In the genomic region with DNA sequence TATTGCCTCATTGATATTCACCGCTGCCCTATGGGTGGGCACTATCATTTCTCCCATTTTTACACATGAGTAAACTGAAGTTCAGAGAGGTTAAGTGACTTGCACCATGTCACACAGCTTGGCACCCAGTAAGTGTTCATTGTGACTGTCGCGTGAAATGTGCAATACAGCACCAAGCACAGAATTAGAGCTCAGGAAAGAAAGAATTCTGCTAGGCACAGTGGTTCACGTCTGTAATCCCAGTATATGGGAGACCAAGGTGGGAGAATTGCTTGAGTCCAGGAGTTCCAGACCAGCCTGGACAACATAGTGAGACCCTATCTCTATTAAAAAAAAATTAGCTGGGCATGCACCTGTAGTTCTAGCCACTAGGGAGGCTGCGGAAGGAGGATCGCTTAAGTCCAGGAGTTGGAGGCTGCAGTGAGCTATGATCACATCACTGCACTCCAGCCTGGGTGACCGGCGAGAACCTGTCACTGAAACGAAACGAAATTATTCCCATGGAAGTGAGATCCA, we compare ENCODE assay signal across 24 cellular contexts. TPM values are rescaled to one million over a fixed set of nuclear protein-coding genes. Genes with fewer than 3 reads are reported as not detected.
DNase-seq lines count a peak whose midpoint lies in the region; ATAC-seq, FAIRE-seq and TF ChIP-seq lines count a peak whose summit lies in the region.
"Had no signal": no experiment of that assay in that cellular context is flagged by ENCODE, and none has a peak within 500 bp of the region (broad histone marks: within the 10 kb centered on the region; RNA-seq: fewer than 3 reads in every experiment).

No MANE protein-coding gene starts in this region.

- no peak for DNase-seq in chondrocyte (ENCODE audit: low spot score)
- no peak for DNase-seq in kidney
- no peak for DNase-seq in stomach
- DNase-seq in activated T-helper 2 cell treated with anti-CD3 and anti-CD28 coated beads, Interferon-gamma antibody, Interleukin-2, Interleukin-4, amounts not matched to agents 10 μg/mL and 5 μg/mL and 100 μg/mL, durations not matched to agents 14 hours and 24 hours and 36 hours (ENCODE audit: low spot score), result no peak
- no peak for DNase-seq in activated effector memory CD4-positive, alpha-beta T cell treated with Interleukin-2 at 50 U/mL for 16 hours
- DNase-seq in PC-3, result no peak
- DNase-seq: activated CD8-positive, alpha-beta T cell treated with anti-CD3 and anti-CD28 coated beads for 36 hours; CD8-positive, alpha-beta memory T cell; central memory CD4-positive, alpha-beta T cell; DMS79 treated with DMSO at 0.1 percent for 48 hours; effector memory CD4-positive, alpha-beta T cell; heart right ventricle; kidney glomerular epithelial cell; NCI-H2029 treated with DMSO at 0.1 percent for 48 hours; NCI-H510A treated with DMSO at 0.1 percent for 48 hours; occipital lobe; SIG-M5; stimulated activated naive B cell treated with anti-CD40 and anti-IgM and Interleukin-4, amounts not matched to agents 10 μg/mL and 1 μg/mL and 100 μg/mL, for 72 hours; T-helper 2 cell; upper lobe of right lung had no signal

- H3K36me3 ChIP-seq in HUES48 (ENCODE audit: control insufficient read depth, insufficient read depth, low read length) (no peaks in the 10 kb centered on the region), kidney (ENCODE audit: control insufficient read depth in 1 of 2, insufficient read depth in 2 of 2, low read length in 2 of 2) (peaks cover 0 to 3% of the 10 kb centered on the region in 2 donors), stomach (no peaks in the 10 kb centered on the region), PC-3 (ENCODE audit: low read depth, low read length) (no peaks in the 10 kb centered on the region)
- H3K36me3 ChIP-seq: adrenal gland, heart right ventricle, upper lobe of right lung had no signal

- ATAC-seq in PC-3, result no peak
- ATAC-seq: activated CD8-positive, alpha-beta T cell treated with anti-CD3 and anti-CD28 coated beads for 36 hours; activated T-helper 17 cell treated with anti-CD3 and anti-CD28 coated beads, Interleukin-2, amount 50 U/mL, for 72 hours; stimulated activated naive B cell treated with anti-CD40 and anti-IgM and Interleukin-4, amounts not matched to agents 10 μg/mL and 1 μg/mL and 100 μg/mL, for 72 hours had no signal

- no peaks in the 10 kb centered on the region for H3K4me1 ChIP-seq in HUES48 (ENCODE audit: control insufficient read depth, insufficient read depth, low read length)
- H3K4me1 ChIP-seq in kidney (ENCODE audit: control insufficient read depth in 1 of 2, insufficient read depth in 1 of 2, low read depth in 1 of 2, low read length in 2 of 2), result no peaks in the 10 kb centered on the region
- peaks cover 0 to 9% (median 7%) of the 10 kb centered on the region in 4 donors for H3K4me1 ChIP-seq in stomach
- no peaks in the 10 kb centered on the region for H3K4me1 ChIP-seq in PC-3 (ENCODE audit: insufficient read depth, low read length)
- H3K4me1 ChIP-seq: adrenal gland, heart right ventricle, upper lobe of right lung had no signal

- POLR2A ChIA-PET in PC-3 (lab: Charles Lee; ENCODE audit: unreplicated experiment), result no interaction called here

- BruUV-seq in PC-3 (replicated peaks; lab: Mats Ljungman, UMichigan), result no TSS peak

- H4K20me1 ChIP-seq in PC-3 (ENCODE audit: low read length), result no peaks in the 10 kb centered on the region

- intact Hi-C loops in kidney (cut with DNase I) (no loop called here), stomach (cut with DNase I; ENCODE audit: low total_unique reads) (no loop called here), PC-3 (cut with micrococcal nuclease) (no loop called here)
- intact Hi-C loops in activated T-helper 2 cell treated with anti-CD3 and anti-CD28 coated beads, Interferon-gamma antibody, Interleukin-2, Interleukin-4, amounts not matched to agents 10 μg/mL and 5 μg/mL and 100 μg/mL, durations not matched to agents 14 hours and 24 hours and 36 hours (cut with micrococcal nuclease), result no loop called here

- peaks cover 7% of the 10 kb centered on the region for H3K36me3 Mint-ChIP-seq in chondrocyte (ENCODE audit: low read depth)
- H3K36me3 Mint-ChIP-seq in activated T-helper 2 cell treated with anti-CD3 and anti-CD28 coated beads, Interferon-gamma antibody, Interleukin-2, Interleukin-4, amounts not matched to agents 10 μg/mL and 5 μg/mL and 100 μg/mL, durations not matched to agents 14 hours and 24 hours and 36 hours (ENCODE audit: low read depth), result no peaks in the 10 kb centered on the region

- H3K9ac ChIP-seq in HUES48 (ENCODE audit: low read depth, low read length) (no peak overlapping the region), kidney (ENCODE audit: low read length in 2 of 2) (peak overlapping the region in 1 of 2 donors; percentile 72), PC-3 (ENCODE audit: low read length) (no peak overlapping the region)

- H3K27me3 Mint-ChIP-seq in chondrocyte (ENCODE audit: low read depth), result peaks cover 28% of the 10 kb centered on the region
- H3K27me3 Mint-ChIP-seq in activated T-helper 2 cell treated with anti-CD3 and anti-CD28 coated beads, Interferon-gamma antibody, Interleukin-2, Interleukin-4, amounts not matched to agents 10 μg/mL and 5 μg/mL and 100 μg/mL, durations not matched to agents 14 hours and 24 hours and 36 hours (ENCODE audit: low read depth), result peaks cover 51% of the 10 kb centered on the region

- no peak for TF ChIP-seq POLR2A in stomach (IDR thresholded peaks at IDR 0.05)

- no peak for FAIRE-seq in kidney (lab: Jason Lieb, UNC)

- H3K27ac ChIP-seq in HUES48 (ENCODE audit: low read depth, low read length), result no peak overlapping the region
- peak overlapping the region; percentile 81 to 91 for H3K27ac ChIP-seq in kidney (ENCODE audit: low read depth in 2 of 2, low read length in 2 of 2)
- no peak overlapping the region for H3K27ac ChIP-seq in stomach
- no peak overlapping the region for H3K27ac ChIP-seq in PC-3 (ENCODE audit: low read length)
- H3K27ac ChIP-seq: adrenal gland, heart right ventricle, upper lobe of right lung had no signal

- no peak overlapping the region for H3K27ac Mint-ChIP-seq in chondrocyte (ENCODE audit: unreplicated experiment)
- no peak overlapping the region for H3K27ac Mint-ChIP-seq in activated T-helper 2 cell treated with anti-CD3 and anti-CD28 coated beads, Interferon-gamma antibody, Interleukin-2, Interleukin-4, amounts not matched to agents 10 μg/mL and 5 μg/mL and 100 μg/mL, durations not matched to agents 14 hours and 24 hours and 36 hours
- H3K27ac Mint-ChIP-seq: activated CD8-positive, alpha-beta T cell treated with anti-CD3 and anti-CD28 coated beads for 36 hours; activated T-helper 17 cell treated with anti-CD3 and anti-CD28 coated beads, Interleukin-2, amount 50 U/mL, for 72 hours; IgD-negative memory B cell; stimulated activated naive B cell treated with anti-CD40 and anti-IgM and Interleukin-4, amounts not matched to agents 10 μg/mL and 1 μg/mL and 100 μg/mL, for 72 hours had no signal

- H3F3A ChIP-seq in PC-3 (ENCODE audit: low read length, unreplicated experiment), result no peaks in the 10 kb centered on the region

- no peak for TF ChIP-seq EP300 in stomach (IDR thresholded peaks at IDR 0.05)

- H3K27me3 ChIP-seq in HUES48 (ENCODE audit: control insufficient read depth, insufficient read depth, low read length) (peaks cover 27% of the 10 kb centered on the region), stomach (peaks cover 0 to 45% (median 11%) of the 10 kb centered on the region in 3 donors), PC-3 (ENCODE audit: low read length) (peaks cover 24% of the 10 kb centered on the region)

- H3K79me2 ChIP-seq in PC-3 (ENCODE audit: low read length), result no peaks in the 10 kb centered on the region

- H3K4me3 ChIP-seq in HUES48 (ENCODE audit: low read depth, low read length) (peak overlapping the region; percentile 60), kidney (ENCODE audit: low read length in 2 of 2) (peak overlapping the region; percentile 73 to 85), stomach (peak overlapping the region; percentile 27 to 38 (median 34)), PC-3 (ENCODE audit: low read length) (no peak overlapping the region)
- H3K4me3 ChIP-seq: adrenal gland, upper lobe of right lung had no signal

- WGBS in stomach, 5 donors, result 81 to 88% (median 84%) methylated on average over 10 of the region's 10 CpGs

- no peaks in the 10 kb centered on the region for H3K9me2 ChIP-seq in PC-3 (replicated peaks; ENCODE audit: low read length)

- H3K9me3 ChIP-seq in HUES48 (ENCODE audit: control insufficient read depth, insufficient read depth, low read length), result no peaks in the 10 kb centered on the region
- no peaks in the 10 kb centered on the region for H3K9me3 ChIP-seq in kidney (ENCODE audit: control insufficient read depth in 1 of 2, low read length in 2 of 2)
- H3K9me3 ChIP-seq in stomach, result no peaks in the 10 kb centered on the region
- H3K9me3 ChIP-seq in PC-3 (ENCODE audit: low read length), result no peaks in the 10 kb centered on the region
- H3K9me3 ChIP-seq: adrenal gland, heart right ventricle, upper lobe of right lung had no signal

- TF ChIP-seq CTCF in chondrocyte (IDR thresholded peaks at IDR 0.05) (no peak), kidney (IDR thresholded peaks at IDR 0.05; ENCODE audit: borderline replicate concordance, extremely low read depth, insufficient read depth) (no peak), stomach (IDR thresholded peaks at IDR 0.05) (no peak), PC-3 (conservative IDR thresholded peaks at IDR 0.05; ENCODE audit: low read depth, low read length) (no peak)

- H3K4me3 Mint-ChIP-seq in chondrocyte (ENCODE audit: unreplicated experiment), result peak overlapping the region; percentile 37
- no peak overlapping the region for H3K4me3 Mint-ChIP-seq in activated T-helper 2 cell treated with anti-CD3 and anti-CD28 coated beads, Interferon-gamma antibody, Interleukin-2, Interleukin-4, amounts not matched to agents 10 μg/mL and 5 μg/mL and 100 μg/mL, durations not matched to agents 14 hours and 24 hours and 36 hours (ENCODE audit: low read depth)
- H3K4me3 Mint-ChIP-seq: activated CD8-positive, alpha-beta T cell treated with anti-CD3 and anti-CD28 coated beads for 36 hours; activated T-helper 17 cell treated with anti-CD3 and anti-CD28 coated beads, Interleukin-2, amount 50 U/mL, for 72 hours; CD8-positive, alpha-beta memory T cell; stimulated activated naive B cell treated with anti-CD40 and anti-IgM and Interleukin-4, amounts not matched to agents 10 μg/mL and 1 μg/mL and 100 μg/mL, for 72 hours had no signal

- peaks cover 18% of the 10 kb centered on the region for H3K4me1 Mint-ChIP-seq in chondrocyte (ENCODE audit: low read depth)
- H3K4me1 Mint-ChIP-seq in activated T-helper 2 cell treated with anti-CD3 and anti-CD28 coated beads, Interferon-gamma antibody, Interleukin-2, Interleukin-4, amounts not matched to agents 10 μg/mL and 5 μg/mL and 100 μg/mL, durations not matched to agents 14 hours and 24 hours and 36 hours (ENCODE audit: low read depth), result no peaks in the 10 kb centered on the region
- H3K4me1 Mint-ChIP-seq: activated T-helper 17 cell treated with anti-CD3 and anti-CD28 coated beads, Interleukin-2, amount 50 U/mL, for 72 hours; CD8-positive, alpha-beta memory T cell; IgD-negative memory B cell had no signal

- no peak overlapping the region for H3K4me2 ChIP-seq in PC-3 (ENCODE audit: low read length)

- CTCF ChIA-PET in PC-3 (lab: Charles Lee), result no interaction called here

- no peak overlapping the region for H2AFZ ChIP-seq in PC-3 (ENCODE audit: low read length)

- no peaks in the 10 kb centered on the region for H3K9me3 Mint-ChIP-seq in chondrocyte (ENCODE audit: low read depth)
- H3K9me3 Mint-ChIP-seq in activated T-helper 2 cell treated with anti-CD3 and anti-CD28 coated beads, Interferon-gamma antibody, Interleukin-2, Interleukin-4, amounts not matched to agents 10 μg/mL and 5 μg/mL and 100 μg/mL, durations not matched to agents 14 hours and 24 hours and 36 hours, result no peaks in the 10 kb centered on the region
- H3K9me3 Mint-ChIP-seq: activated CD8-positive, alpha-beta T cell treated with anti-CD3 and anti-CD28 coated beads for 36 hours; activated T-helper 17 cell treated with anti-CD3 and anti-CD28 coated beads, Interleukin-2, amount 50 U/mL, for 72 hours; stimulated activated naive B cell treated with anti-CD40 and anti-IgM and Interleukin-4, amounts not matched to agents 10 μg/mL and 1 μg/mL and 100 μg/mL, for 72 hours had no signal

RNA-seq across cellular contexts. Expression of a gene that starts 0.6 kb away (rescaled TPM):
- total RNA-seq in chondrocyte (2.5 to 2.8 TPM (median 2.8 TPM) in 3 replicates), kidney (31.5 TPM), stomach (1 to 10 TPM in 3 of 5 donors, not detected in 2; 1.8 to 6.6 (median 3.8) TPM), PC-3 (2014; rRNA removed) (not detected in 2 replicates)
- polyA plus RNA-seq in kidney (ENCODE audit: insufficient read depth, low read depth, low replicate concordance) (241 TPM), stomach (1 to 10 TPM in 1 of 3 donors, under 1 TPM in 2; 0.61 to 1.1 (median 0.62) TPM)
- total RNA-seq in activated T-helper 2 cell treated with anti-CD3 and anti-CD28 coated beads, Interferon-gamma antibody, Interleukin-2, Interleukin-4, amounts not matched to agents 10 μg/mL and 5 μg/mL and 100 μg/mL, durations not matched to agents 14 hours and 24 hours and 36 hours, result not detected in 2 replicates
- total RNA-seq: activated CD8-positive, alpha-beta T cell treated with anti-CD3 and anti-CD28 coated beads for 36 hours; activated T-helper 17 cell treated with anti-CD3 and anti-CD28 coated beads, Interleukin-2, amount 50 U/mL, for 72 hours had no signal
- polyA plus RNA-seq: CD8-positive, alpha-beta memory T cell; IgD-negative memory B cell had no signal

RNA-seq across cellular contexts. Expression of a gene that starts 38.6 kb away (rescaled TPM):
- total RNA-seq in chondrocyte, result 12.0 to 13.3 TPM (median 12.1 TPM) in 3 replicates
- 11.0 TPM for total RNA-seq in kidney
- 9.3 TPM for polyA plus RNA-seq in kidney (ENCODE audit: insufficient read depth, low read depth, low replicate concordance)
- total RNA-seq in stomach, result 10 to 100 TPM in 3 of 5 donors, 1 to 10 TPM in 2; 1.8 to 64.3 (median 14.1) TPM
- 10 to 100 TPM in 2 of 3 donors, 1 to 10 TPM in 1; 7.8 to 14.2 (median 11.7) TPM for polyA plus RNA-seq in stomach
- 14.4 and 14.7 TPM in 2 replicates for total RNA-seq in activated T-helper 2 cell treated with anti-CD3 and anti-CD28 coated beads, Interferon-gamma antibody, Interleukin-2, Interleukin-4, amounts not matched to agents 10 μg/mL and 5 μg/mL and 100 μg/mL, durations not matched to agents 14 hours and 24 hours and 36 hours
- 41.4 and 48.1 TPM in 2 replicates for total RNA-seq in PC-3 (2014; rRNA removed)

RNA-seq across cellular contexts. Expression of a gene that starts 58.8 kb away (rescaled TPM):
- total RNA-seq in chondrocyte (39.6 to 43.5 TPM (median 40.2 TPM) in 3 replicates), kidney (7.1 TPM), stomach (10 to 100 TPM; 13.4 to 66.1 (median 35.0) TPM), PC-3 (2014; rRNA removed) (9.6 and 10.8 TPM in 2 replicates)
- polyA plus RNA-seq in kidney (ENCODE audit: insufficient read depth, low read depth, low replicate concordance) (3.7 TPM), stomach (10 to 100 TPM in 2 of 3 donors, 1 to 10 TPM in 1; 8.5 to 13.3 (median 10.5) TPM)
- total RNA-seq in activated T-helper 2 cell treated with anti-CD3 and anti-CD28 coated beads, Interferon-gamma antibody, Interleukin-2, Interleukin-4, amounts not matched to agents 10 μg/mL and 5 μg/mL and 100 μg/mL, durations not matched to agents 14 hours and 24 hours and 36 hours, result not detected in 2 replicates
- total RNA-seq: activated CD8-positive, alpha-beta T cell treated with anti-CD3 and anti-CD28 coated beads for 36 hours; activated T-helper 17 cell treated with anti-CD3 and anti-CD28 coated beads, Interleukin-2, amount 50 U/mL, for 72 hours; CD8-positive, alpha-beta memory T cell had no signal
- polyA plus RNA-seq: IgD-negative memory B cell had no signal

Comparison
In these comparisons a context has a peak if more than half of its experiments do, and no peak if none do; other contexts are left out.
1. H3K27ac ChIP-seq: peak in kidney (2 of 2); none in HUES48 (single experiment), stomach (0 of 5) and PC-3 (single experiment).